35 cellular contexts compared by ENCODE assay signal in the genomic region with DNA sequence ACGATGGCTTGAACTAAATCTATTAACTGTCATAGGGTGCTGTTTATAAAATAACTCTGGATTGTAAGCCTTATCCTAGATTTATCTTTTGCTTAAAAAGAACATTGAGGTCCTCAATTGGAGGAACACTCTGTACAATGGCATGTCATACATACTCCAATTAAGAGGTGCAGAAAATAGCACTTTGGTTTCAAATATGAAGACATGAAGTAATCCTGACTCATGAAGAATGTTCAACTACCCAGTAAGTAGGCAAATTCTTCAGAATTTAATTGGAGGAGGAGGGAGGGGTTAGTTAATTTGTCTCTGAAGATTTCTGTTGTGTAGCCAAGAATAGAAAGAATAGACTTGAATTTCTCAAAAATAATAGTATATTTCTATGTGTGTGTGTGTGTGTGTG. TPM values are rescaled to one million over a fixed set of nuclear protein-coding genes. Genes with fewer than 3 reads are reported as not detected.
"Had no signal": no experiment of that assay in that cellular context is flagged by ENCODE, and none has a peak within 500 bp of the region (broad histone marks: within the 10 kb centered on the region; RNA-seq: fewer than 3 reads in every experiment).

No MANE protein-coding gene starts in this region.

- ATAC-seq: activated CD8-positive, alpha-beta T cell treated with anti-CD3 and anti-CD28 coated beads for 36 hours; activated naive CD4-positive, alpha-beta T cell treated with anti-CD3 and anti-CD28 coated beads, Interleukin-2, amount 50 U/mL, for 72 hours; activated T-cell treated with anti-CD3 and anti-CD28 coated beads, Interleukin-2, amount 50 U/mL, for 4 hours; activated T-cell treated with anti-CD3 and anti-CD28 coated beads, Interleukin-2, amount 50 U/mL, for 72 hours; activated T-helper 17 cell treated with anti-CD3 and anti-CD28 coated beads, Interleukin-2, amount 50 U/mL, for 72 hours; body of pancreas had no signal

- DNase-seq: activated B cell treated with CpG ODN at 0.5 μM for 24 hours; activated CD4-positive, alpha-beta memory T cell treated with anti-CD3 and anti-CD28 coated beads for 36 hours; activated CD4-positive, alpha-beta T cell treated with anti-CD3 and anti-CD28 coated beads for 4 hours; activated CD4-positive, alpha-beta T cell treated with anti-CD3 and anti-CD28 coated beads, Interleukin-2, amount 10 ng/mL, durations not matched to agents 24 days and 14 days; activated CD4-positive, alpha-beta T cell treated with anti-CD3 and anti-CD28 coated beads, Interleukin-2, amount 50 U/mL, for 1 hour; activated CD4-positive, alpha-beta T cell treated with anti-CD3 and anti-CD28 coated beads, Interleukin-2, amount 50 U/mL, for 4 hours; activated CD4-positive, CD25-positive, alpha-beta regulatory T cell treated with anti-CD3 and anti-CD28 coated beads, Interleukin-2, amount 50 U/mL, for 72 hours; activated CD8-positive, alpha-beta memory T cell treated with anti-CD3 and anti-CD28 coated beads, Interleukin-2, amount 50 U/mL, for 4 hours; activated CD8-positive, alpha-beta T cell treated with anti-CD3 and anti-CD28 coated beads for 36 hours; activated effector memory CD4-positive, alpha-beta T cell treated with anti-CD3 and anti-CD28 coated beads, Interleukin-2, amount 50 U/mL, for 16 hours; activated gamma-delta T cell treated with Interleukin-2 at 50 U/mL for 16 hours; activated naive CD4-positive, alpha-beta T cell; activated naive CD4-positive, alpha-beta T cell treated with anti-CD3 and anti-CD28 coated beads for 36 hours; activated naive CD4-positive, alpha-beta T cell treated with anti-CD3 and anti-CD28 coated beads, Interleukin-2, amount 50 U/mL, for 16 hours; activated naive CD8-positive, alpha-beta T cell treated with anti-CD3 and anti-CD28 coated beads for 36 hours; activated T-cell treated with anti-CD3 and anti-CD28 coated beads for 4 hours; activated T-cell treated with anti-CD3 and anti-CD28 coated beads, Interleukin-2, amount 50 U/mL, for 1 hour; activated T-cell treated with anti-CD3 and anti-CD28 coated beads, Interleukin-2, amount 50 U/mL, for 4 hours; activated T-cell treated with anti-CD3 and anti-CD28 coated beads, Interleukin-2, amount 50 U/mL, for 72 hours; adrenal gland; amniotic stem cell; aorta; body of pancreas; brain microvascular endothelial cell; central memory CD4-positive, alpha-beta T cell; T-helper 1 cell; T-helper 2 cell; T-helper 9 cell had no signal

- H3K36me3 ChIP-seq: adrenal gland, brain microvascular endothelial cell, cardiac muscle cell had no signal

- H3K4me1 ChIP-seq: adrenal gland, body of pancreas had no signal

- H3K9me3 ChIP-seq: adrenal gland, body of pancreas had no signal

- H3K4me3 ChIP-seq: adrenal gland, body of pancreas, cardiac muscle cell had no signal

- H3K27ac ChIP-seq: adrenal gland, body of pancreas, brain microvascular endothelial cell, cardiac muscle cell, VCaP had no signal

- H3K27me3 ChIP-seq: adrenal gland, body of pancreas, brain microvascular endothelial cell, cardiac muscle cell had no signal

RNA-seq across cellular contexts. Expression of a gene that starts 36.1 kb away (rescaled TPM):
- total RNA-seq: activated B cell treated with CpG ODN at 0.5 μM for 24 hours; activated CD4-positive, alpha-beta memory T cell treated with anti-CD3 and anti-CD28 coated beads for 36 hours; activated CD4-positive, alpha-beta T cell treated with anti-CD3 and anti-CD28 coated beads, Interleukin-2, amount 10 ng/mL, durations not matched to agents 24 days and 14 days; activated CD8-positive, alpha-beta memory T cell treated with anti-CD3 and anti-CD28 coated beads for 36 hours; activated CD8-positive, alpha-beta T cell treated with anti-CD3 and anti-CD28 coated beads for 36 hours; activated naive CD4-positive, alpha-beta T cell treated with anti-CD3 and anti-CD28 coated beads for 36 hours; activated naive CD4-positive, alpha-beta T cell treated with anti-CD3 and anti-CD28 coated beads, Interleukin-2, amount 50 U/mL, for 72 hours; activated naive CD8-positive, alpha-beta T cell treated with anti-CD3 and anti-CD28 coated beads for 36 hours; activated T-cell treated with anti-CD3 and anti-CD28 coated beads, Interleukin-2, amount 50 U/mL, for 4 hours; activated T-cell treated with anti-CD3 and anti-CD28 coated beads, Interleukin-2, amount 50 U/mL, for 72 hours; activated T-helper 1 cell treated with anti-CD3 and anti-CD28 coated beads, Interleukin-12 subunit alpha, Interleukin-12 subunit beta, Interleukin-2, Interleukin-4 antibody, amounts not matched to agents 30 ng/mL and 10 ng/mL and 1 ng/mL, durations not matched to agents 14 hours and 24 hours and 36 hours; activated T-helper 17 cell treated with anti-CD3 and anti-CD28 coated beads, Interleukin-2, amount 50 U/mL, for 72 hours; bronchial epithelial cell had no signal
- polyA plus RNA-seq: aorta had no signal
